Comparison of ENCODE assay signal across 14 cellular contexts in genomic region chr15:90364251-90364650, GRCh38. TPM values are rescaled to one million over a fixed set of nuclear protein-coding genes. Genes with fewer than 3 reads are reported as not detected.
A peak's percentile ranks its signal among the peaks of the same experiment; 100 is the strongest.
DNase-seq lines count a peak whose midpoint lies in the region; ATAC-seq and TF ChIP-seq lines count a peak whose summit lies in the region.
"Had no signal": no experiment of that assay in that cellular context is flagged by ENCODE, and none has a peak within 500 bp of the region (broad histone marks: within the 10 kb centered on the region; RNA-seq: fewer than 3 reads in every experiment).

No MANE protein-coding gene starts in this region.

- no peaks in the 10 kb centered on the region for H3K27me3 ChIP-seq in BLaER1 treated with 17β-estradiol and CSF1 and Interleukin-3, amounts not matched to agents 10 nM and 100 nM
- H3K27me3 ChIP-seq in IMR-90 (ENCODE audit: control insufficient read depth, insufficient read depth, low read length), result no peaks in the 10 kb centered on the region
- no peaks in the 10 kb centered on the region for H3K27me3 ChIP-seq in right atrium auricular region
- H3K27me3 ChIP-seq: tibial nerve had no signal

- ATAC-seq in IMR-90 (ENCODE audit: low read depth) (no peak), HG03521 (IDR thresholded peaks at IDR 0.05; ENCODE audit: unreplicated experiment) (no peak)
- ATAC-seq: sciatic nerve had no signal

- H2BK120ac ChIP-seq in IMR-90 (ENCODE audit: low read depth, low read length), result peak overlapping the region; percentile 86; the same call in 1 of the 2 replicates

- H4K8ac ChIP-seq in IMR-90 (ENCODE audit: low read depth in 2 of 2, low read length in 2 of 2), result peak overlapping the region; percentile 22 to 74; a peak in 2 of 4 replicates

- no peak overlapping the region for H2AK9ac ChIP-seq in IMR-90 (replicated peaks; ENCODE audit: low read depth, low read length, poor library complexity)

- no peak overlapping the region for H3K56ac ChIP-seq in IMR-90 (ENCODE audit: extremely low read depth, insufficient read depth, low read length)

- intact Hi-C loops in IMR-90 (cut with micrococcal nuclease), result no loop called here

- no peak overlapping the region for H3K27ac ChIP-seq in BLaER1 treated with 17β-estradiol and CSF1 and Interleukin-3, amounts not matched to agents 10 nM and 100 nM
- H3K27ac ChIP-seq in IMR-90 (ENCODE audit: insufficient read depth, low read length), result no peak overlapping the region
- H3K27ac ChIP-seq in right atrium auricular region, result no peak overlapping the region
- H3K27ac ChIP-seq: tibial nerve had no signal

- no peaks in the 10 kb centered on the region for H4K20me1 ChIP-seq in BLaER1 treated with 17β-estradiol and CSF1 and Interleukin-3, amounts not matched to agents 10 nM and 100 nM
- H4K20me1 ChIP-seq in IMR-90 (ENCODE audit: insufficient read depth, low read length), result no peaks in the 10 kb centered on the region

- peak; percentile 56 for DNase-seq in IMR-90
- peak; percentile 70 to 83 for DNase-seq in cardiac fibroblast (ENCODE audit: low read depth in 2 of 2)
- peak; percentile 94 for DNase-seq in kidney tubule cell (ENCODE audit: low spot score)
- DNase-seq in RPMI8226, result no peak
- no peak for DNase-seq in right atrium auricular region (ENCODE audit: low spot score)
- DNase-seq in midbrain (lab: John Stamatoyannopoulos, UW), result no peak
- DNase-seq: activated gamma-delta T cell treated with Interleukin-2 at 50 U/mL for 16 hours; CD4-positive, alpha-beta memory T cell; NCI-H2171; SHP77 had no signal

- TF ChIP-seq CTCF in IMR-90 (conservative IDR thresholded peaks at IDR 0.05; ENCODE audit: low read depth, low read length) (no peak), cardiac fibroblast (IDR thresholded peaks at IDR 0.05; ENCODE audit: low read depth, low read length) (no peak), right atrium auricular region (IDR thresholded peaks at IDR 0.05) (no peak)

- no peak overlapping the region for H2AFZ ChIP-seq in IMR-90 (replicated peaks; ENCODE audit: low read length, poor library complexity)

- CTCF ChIA-PET in IMR-90 (lab: Yijun Ruan, JAX), result no interaction called here

- peak overlapping the region; percentile 62 for H3K18ac ChIP-seq in IMR-90 (ENCODE audit: low read depth, low read length)

- H3K9me3 ChIP-seq in BLaER1 treated with 17β-estradiol and CSF1 and Interleukin-3, amounts not matched to agents 10 nM and 100 nM (replicated peaks in 1 of 11), result no peaks in the 10 kb centered on the region
- H3K9me3 ChIP-seq in IMR-90 (ENCODE audit: control insufficient read depth, insufficient read depth, low read length) (no peaks in the 10 kb centered on the region), right atrium auricular region (no peaks in the 10 kb centered on the region)
- H3K9me3 ChIP-seq: tibial nerve had no signal

- H3K9me1 ChIP-seq in IMR-90 (ENCODE audit: insufficient read depth, low read length), result no peaks in the 10 kb centered on the region; the same call in none of the 2 replicates

- in situ Hi-C loops in IMR-90 (cut with MboI; ENCODE audit: low sequenced_read_pairs), result no loop called here

- TF ChIP-seq POLR2A in IMR-90 (IDR thresholded peaks at IDR 0.05; ENCODE audit: low read depth, low read length), result no peak

- no peak overlapping the region for H3K4me3 ChIP-seq in BLaER1 treated with 17β-estradiol and CSF1 and Interleukin-3, amounts not matched to agents 10 nM and 100 nM
- H3K4me3 ChIP-seq in IMR-90 (ENCODE audit: insufficient read depth, low read depth, low read length) (no peak overlapping the region), cardiac fibroblast (replicated peaks in 1 of 2; ENCODE audit: low read depth in 2 of 2, low read length in 2 of 2) (no peak overlapping the region), right atrium auricular region (no peak overlapping the region)
- H3K4me3 ChIP-seq: tibial nerve had no signal

- H2BK5ac ChIP-seq in IMR-90 (ENCODE audit: low read depth, low read length, poor library complexity, severe bottlenecking), result peak overlapping the region; percentile 34

- TF ChIP-seq RAD21 in IMR-90 (IDR thresholded peaks at IDR 0.05; ENCODE audit: low read length), result no peak

- H3K4me2 ChIP-seq in BLaER1 treated with 17β-estradiol and CSF1 and Interleukin-3, amounts not matched to agents 10 nM and 100 nM, result peak overlapping the region in 10 of 11 experiments; percentile 3 to 88 (median 28); a peak in 12 of 22 replicates
- no peak overlapping the region for H3K4me2 ChIP-seq in IMR-90 (ENCODE audit: low read depth, low read length)

- 44% methylated on average over 1 of the region's 4 CpGs; no CpG with 5 or more reads in 1 of the 2 experiments for WGBS in IMR-90 (ENCODE audit: extremely low coverage in 2 of 2, insufficient read length in 1 of 2), 2 experiments

- H3K23ac ChIP-seq in IMR-90 (ENCODE audit: low read depth, low read length), result no peak overlapping the region

- POLR2A ChIA-PET in IMR-90 (lab: Charles Lee; ENCODE audit: unreplicated experiment), result no interaction called here

- H4K5ac ChIP-seq in IMR-90 (ENCODE audit: low read depth, low read length), result peak overlapping the region; percentile 55; the same call in 1 of the 2 replicates

- H2BK20ac ChIP-seq in IMR-90 (ENCODE audit: low read depth, low read length), result peak overlapping the region; percentile 79

- peak overlapping the region; percentile 81; the same call in 1 of the 2 replicates for H2AK5ac ChIP-seq in IMR-90 (ENCODE audit: low read depth, low read length)

- H3K14ac ChIP-seq in IMR-90 (replicated peaks; ENCODE audit: low read depth, low read length), result peak overlapping the region; percentile 43; the same call in 1 of the 2 replicates

- BruUV-seq in IMR-90 (replicated peaks; lab: Mats Ljungman, UMichigan), result no TSS peak

- no peak overlapping the region; the same call in 1 of the 2 replicates for H4K91ac ChIP-seq in IMR-90 (ENCODE audit: insufficient read depth, low read depth, low read length)

- H3K36me3 ChIP-seq in BLaER1 treated with 17β-estradiol and CSF1 and Interleukin-3, amounts not matched to agents 10 nM and 100 nM, result peaks cover 0 to 7% (median 0%) of the 10 kb centered on the region in 11 experiments; a peak in 2 of 22 replicates
- H3K36me3 ChIP-seq in IMR-90 (ENCODE audit: control insufficient read depth, insufficient read depth, low read length) (no peaks in the 10 kb centered on the region), right atrium auricular region (peaks cover 17% of the 10 kb centered on the region)

- peak overlapping the region; percentile 91; the same call in 2 of the 3 replicates for H2BK15ac ChIP-seq in IMR-90 (ENCODE audit: low read depth, low read length)

- H3K4me1 ChIP-seq in BLaER1 treated with 17β-estradiol and CSF1 and Interleukin-3, amounts not matched to agents 10 nM and 100 nM, result peaks cover 12 to 87% (median 26%) of the 10 kb centered on the region in 10 experiments
- H3K4me1 ChIP-seq in IMR-90 (ENCODE audit: control insufficient read depth, insufficient read depth, low read length) (peaks cover 16% of the 10 kb centered on the region), right atrium auricular region (peaks cover 0 to 20% of the 10 kb centered on the region in 2 donors)

- 0 out of 4 replicates have a peak, but pooled peaks cover 0 to 6% of the 10 kb centered on the region in 2 experiments for H3K79me1 ChIP-seq in IMR-90 (ENCODE audit: low read depth in 1 of 2, low read length in 2 of 2)

- dilution Hi-C loops in IMR-90 (cut with HindIII; ENCODE audit: low sequenced_read_pairs, unreplicated experiment), result no loop called here

- H3K4ac ChIP-seq in IMR-90 (ENCODE audit: low read depth, low read length), result peak overlapping the region; percentile 86; the same call in 1 of the 2 replicates

- no peak overlapping the region for H3K9ac ChIP-seq in BLaER1 treated with 17β-estradiol and CSF1 and Interleukin-3, amounts not matched to agents 10 nM and 100 nM
- no peak overlapping the region for H3K9ac ChIP-seq in IMR-90 (ENCODE audit: low read depth, low read length)

TF ChIP-seq in IMR-90, 13 proteins besides CTCF, POLR2A, EP300 and RAD21:
- TF ChIP-seq MXI1 (IDR thresholded peaks at IDR 0.05; ENCODE audit: borderline replicate concordance, low read depth, low read length) (no peak), SMC3 (IDR thresholded peaks at IDR 0.05; ENCODE audit: low read depth, low read length) (no peak), FOS (IDR thresholded peaks at IDR 0.05; ENCODE audit: low read depth, low read length) (no peak), MAFK (IDR thresholded peaks at IDR 0.05; ENCODE audit: low read depth, low read length) (no peak), BHLHE40 (IDR thresholded peaks at IDR 0.05; ENCODE audit: low read depth, low read length) (no peak), MAZ (IDR thresholded peaks at IDR 0.05; ENCODE audit: borderline replicate concordance, low read depth, low read length) (no peak)
- TF ChIP-seq, protein P1, sequence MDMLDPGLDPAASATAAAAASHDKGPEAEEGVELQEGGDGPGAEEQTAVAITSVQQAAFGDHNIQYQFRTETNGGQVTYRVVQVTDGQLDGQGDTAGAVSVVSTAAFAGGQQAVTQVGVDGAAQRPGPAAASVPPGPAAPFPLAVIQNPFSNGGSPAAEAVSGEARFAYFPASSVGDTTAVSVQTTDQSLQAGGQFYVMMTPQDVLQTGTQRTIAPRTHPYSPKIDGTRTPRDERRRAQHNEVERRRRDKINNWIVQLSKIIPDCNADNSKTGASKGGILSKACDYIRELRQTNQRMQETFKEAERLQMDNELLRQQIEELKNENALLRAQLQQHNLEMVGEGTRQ (IDR thresholded peaks at IDR 0.05; ENCODE audit: low read depth, low read length), result no peak

RNA-seq across cellular contexts. Expression of gene ZNF774, which starts 12.2 kb away (rescaled TPM):
- 1.1 TPM in 2 replicates for total RNA-seq in IMR-90 (2012; rRNA removed)
- 0.90 and 0.91 TPM in 2 replicates for polyA plus RNA-seq in IMR-90 (2012; rRNA removed)
- 0.42 and 0.88 TPM in 2 replicates for polyA plus RNA-seq in IMR-90 (2012; cell fraction: cytosol; rRNA removed)
- 0.40 and 1.8 TPM in 2 replicates for polyA plus RNA-seq in IMR-90 (2012; cell fraction: nucleus; rRNA removed; ENCODE audit: low replicate concordance)
- 1 to 10 TPM; 3.7 to 4.3 TPM for total RNA-seq in right atrium auricular region
- polyA plus RNA-seq: CD4-positive, alpha-beta memory T cell had no signal

RNA-seq across cellular contexts. Expression of gene IQGAP1, which starts 23.8 kb away (rescaled TPM):
- 207 and 246 TPM in 2 replicates for total RNA-seq in IMR-90 (2012; rRNA removed)
- polyA plus RNA-seq in IMR-90 (2012; rRNA removed), result 87.5 and 93.4 TPM in 2 replicates
- 9.1 and 14.9 TPM in 2 replicates for polyA plus RNA-seq in IMR-90 (2012; cell fraction: cytosol; rRNA removed)
- 41.3 and 240 TPM in 2 replicates for polyA plus RNA-seq in IMR-90 (2012; cell fraction: nucleus; rRNA removed; ENCODE audit: low replicate concordance)
- total RNA-seq in right atrium auricular region, result 10 to 100 TPM; 56.5 to 96.3 TPM

Comparison
In these comparisons a context has a peak if more than half of its experiments do, and no peak if none do; other contexts are left out.
1. DNase-seq: peak in IMR-90 (single experiment), cardiac fibroblast (2 of 2) and kidney tubule cell (single experiment); none in RPMI8226 (single experiment), right atrium auricular region (single experiment) and midbrain (single experiment).